Comparison of ENCODE assay signal across 23 cellular contexts in the genomic region with DNA sequence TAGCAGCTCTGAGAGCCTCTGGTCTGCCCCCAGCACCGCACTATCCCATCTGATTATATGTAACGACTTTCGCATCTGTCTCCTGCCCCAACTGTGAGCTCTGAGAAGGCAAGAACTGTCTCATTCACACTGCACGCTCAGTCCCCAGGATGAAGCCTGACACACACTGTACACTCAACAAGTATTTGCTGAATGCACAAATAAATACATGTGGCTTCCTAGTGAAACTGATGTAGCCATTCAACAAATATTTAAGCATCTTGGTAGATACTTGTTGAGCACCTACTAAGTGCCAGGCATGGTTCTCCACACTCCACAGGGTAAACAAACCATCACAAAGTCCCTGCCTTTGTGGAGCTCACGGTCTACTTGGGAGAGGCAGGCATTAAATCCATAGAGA.
"Had no signal": no experiment of that assay in that cellular context is flagged by ENCODE, and none has a peak within 500 bp of the region (broad histone marks: within the 10 kb centered on the region; RNA-seq: fewer than 3 reads in every experiment).

No MANE protein-coding gene starts in this region.

- DNase-seq: Kasumi-1, MM.1S, NCI-H1092 treated with DMSO at 0.1 percent for 48 hours, NCI-H1436, NCI-H187, NCI-H2029, NCI-H2081 treated with DMSO at 0.1 percent for 48 hours, NCI-H2171, NCI-H226, NCI-H446, NCI-H510A, NCI-H524 treated with DMSO at 0.1 percent for 48 hours, NCI-H69, NCI-H774, Right ventricle myocardium superior, RPMI8226, SIG-M5 had no signal

- H3K4me1 ChIP-seq: SJSA1 had no signal

- H3K36me3 ChIP-seq: SJSA1 had no signal

- H3K27ac ChIP-seq: HL-60, KMS-11, SJSA1, SK-N-MC had no signal

- H3K4me2 ChIP-seq: KMS-11 had no signal

- FAIRE-seq: HTR-8/SVneo, RCC 7860 had no signal

- H3K27me3 ChIP-seq: SJSA1 had no signal

- H3K4me3 ChIP-seq: SJSA1, SK-N-MC had no signal

- H3K9ac ChIP-seq: KMS-11 had no signal

- H3K9me3 ChIP-seq: SJSA1 had no signal
